In genomic region chr15:75153084-75153483, GRCh38 we compare ENCODE assay signal across 9 cellular contexts. TPM values are rescaled to one million over a fixed set of nuclear protein-coding genes. Genes with fewer than 3 reads are reported as not detected.
A peak's percentile ranks its signal among the peaks of the same experiment; 100 is the strongest.
DNase-seq lines count a peak whose midpoint lies in the region; ATAC-seq and TF ChIP-seq lines count a peak whose summit lies in the region.
"Had no signal": no experiment of that assay in that cellular context is flagged by ENCODE, and none has a peak within 500 bp of the region (broad histone marks: within the 10 kb centered on the region; RNA-seq: fewer than 3 reads in every experiment).

No MANE protein-coding gene starts in this region.

- in situ Hi-C loops in GM23248 (cut with MboI), result no loop called here

- no peaks in the 10 kb centered on the region for H3K9me2 ChIP-seq in GM23248 (ENCODE audit: insufficient read depth)

- H3K27me3 ChIP-seq in BLaER1 (no peaks in the 10 kb centered on the region), GM23248 (replicated peaks; ENCODE audit: insufficient read depth) (no peaks in the 10 kb centered on the region), SJCRH30 (no peaks in the 10 kb centered on the region), osteoblast (ENCODE audit: insufficient read depth, low read length) (no peaks in the 10 kb centered on the region)
- H3K27me3 ChIP-seq: neural progenitor cell had no signal

- H3K27ac ChIP-seq in BLaER1, result peak overlapping the region; percentile 2; the same call in 1 of the 2 replicates
- H3K27ac ChIP-seq in GM23248, result no peak overlapping the region
- no peak overlapping the region for H3K27ac ChIP-seq in SJCRH30
- no peak overlapping the region for H3K27ac ChIP-seq in osteoblast (ENCODE audit: low read depth, low read length)
- H3K27ac ChIP-seq: neural progenitor cell had no signal

- H3K9me3 ChIP-seq in BLaER1 (peaks cover 17% of the 10 kb centered on the region), GM23248 (ENCODE audit: low read depth) (no peaks in the 10 kb centered on the region), SJCRH30 (replicated peaks) (0 out of 2 replicates have a peak, but pooled peaks cover 3% of the 10 kb centered on the region), osteoblast (ENCODE audit: low read depth, low read length) (no peaks in the 10 kb centered on the region)

- no peak for TF ChIP-seq CTCF in osteoblast (IDR thresholded peaks at IDR 0.05; ENCODE audit: extremely low read depth, low read depth, low read length)

- H3F3A ChIP-seq in GM23248 (ENCODE audit: insufficient read depth), result peaks cover 15% of the 10 kb centered on the region; the same call in 1 of the 2 replicates

- H3K4me3 ChIP-seq in BLaER1 (no peak overlapping the region), GM23248 (no peak overlapping the region), SJCRH30 (no peak overlapping the region), osteoblast (ENCODE audit: insufficient read depth, low read length) (no peak overlapping the region)
- H3K4me3 ChIP-seq: neural progenitor cell had no signal

- H3K4me2 ChIP-seq in BLaER1 (peak overlapping the region; percentile 63), GM23248 (ENCODE audit: unreplicated experiment) (no peak overlapping the region), osteoblast (ENCODE audit: insufficient read depth, low read length) (no peak overlapping the region)
- H3K4me2 ChIP-seq: neural progenitor cell had no signal

- H3K79me2 ChIP-seq in GM23248 (ENCODE audit: insufficient read depth) (no peaks in the 10 kb centered on the region), osteoblast (ENCODE audit: insufficient read depth, low read length) (no peaks in the 10 kb centered on the region)

- H3K4me1 ChIP-seq in BLaER1, result peaks cover 47% of the 10 kb centered on the region
- peaks cover 15% of the 10 kb centered on the region for H3K4me1 ChIP-seq in GM23248 (ENCODE audit: insufficient read depth)
- H3K4me1 ChIP-seq in SJCRH30, result peaks cover 12% of the 10 kb centered on the region
- H3K4me1 ChIP-seq in osteoblast (ENCODE audit: insufficient read depth, low read length), result peaks cover 3% of the 10 kb centered on the region

- H3K36me3 ChIP-seq in BLaER1, result no peaks in the 10 kb centered on the region
- H3K36me3 ChIP-seq in GM23248 (ENCODE audit: low read depth), result no peaks in the 10 kb centered on the region
- H3K36me3 ChIP-seq in SJCRH30, result no peaks in the 10 kb centered on the region
- H3K36me3 ChIP-seq in osteoblast (ENCODE audit: insufficient read depth, low read length), result no peaks in the 10 kb centered on the region
- H3K36me3 ChIP-seq: neural progenitor cell had no signal

- H3K9ac ChIP-seq in BLaER1 (no peak overlapping the region), GM23248 (no peak overlapping the region)
- H3K9ac ChIP-seq: neural progenitor cell had no signal

- 51 to 55% methylated on average over 4 of the region's 4 CpGs for WGBS in GM23248 (ENCODE audit: low coverage in 1 of 2, low lambda C conversion rate in 2 of 2, missing lambda C conversion rate in 2 of 2), 2 experiments

- ATAC-seq in GM21367 (IDR thresholded peaks at IDR 0.05; ENCODE audit: unreplicated experiment), result no peak

- no peak overlapping the region for H2AFZ ChIP-seq in GM23248
- H2AFZ ChIP-seq in osteoblast (ENCODE audit: low read length), result no peak overlapping the region
- H2AFZ ChIP-seq: neural progenitor cell had no signal

- H4K20me1 ChIP-seq in BLaER1 (0 out of 2 replicates have a peak, but pooled peaks cover 7% of the 10 kb centered on the region), GM23248 (ENCODE audit: insufficient read depth) (no peaks in the 10 kb centered on the region), osteoblast (ENCODE audit: insufficient read depth, low read length) (no peaks in the 10 kb centered on the region)

- DNase-seq in GM23248 (peak; percentile 39), SJCRH30 (peak; percentile 70 to 92), glomerular visceral epithelial cell (ENCODE audit: extremely low spot score) (peak; percentile 29), occipital lobe (lab: John Stamatoyannopoulos, UW) (no peak), osteoblast (ENCODE audit: insufficient read length, low spot score, missing footprints) (no peak), NCI-H2081 treated with DMSO at 0.1 percent for 48 hours (lab: John Stamatoyannopoulos, UW) (no peak)

RNA-seq across cellular contexts. Expression of gene C15orf39, which starts 48.6 kb away (rescaled TPM):
- 8.1 and 12.5 TPM in 2 replicates for total RNA-seq in GM23248 (2014; rRNA removed; shearing (Covaris generic))
- 4.7 and 5.1 TPM in 2 replicates for polyA plus RNA-seq in GM23248 (2016; fragmentation: Nextera tagmentation; extraction: Ambion mirVana)
- total RNA-seq in SJCRH30 (2014; rRNA removed; shearing (Covaris generic)), result 19.6 and 21.1 TPM in 2 replicates
- 0.31 TPM for total RNA-seq in occipital lobe
- 4.7 and 6.5 TPM in 2 replicates for total RNA-seq in osteoblast

Comparison
In these comparisons a context has a peak if more than half of its experiments do, and no peak if none do; other contexts are left out.
1. DNase-seq: peak in GM23248 (single experiment), SJCRH30 (2 of 2) and glomerular visceral epithelial cell (single experiment); none in occipital lobe (single experiment), osteoblast (single experiment) and NCI-H2081 treated with DMSO at 0.1 percent for 48 hours (single experiment).